13 cellular contexts compared by ENCODE assay signal in the genomic region with DNA sequence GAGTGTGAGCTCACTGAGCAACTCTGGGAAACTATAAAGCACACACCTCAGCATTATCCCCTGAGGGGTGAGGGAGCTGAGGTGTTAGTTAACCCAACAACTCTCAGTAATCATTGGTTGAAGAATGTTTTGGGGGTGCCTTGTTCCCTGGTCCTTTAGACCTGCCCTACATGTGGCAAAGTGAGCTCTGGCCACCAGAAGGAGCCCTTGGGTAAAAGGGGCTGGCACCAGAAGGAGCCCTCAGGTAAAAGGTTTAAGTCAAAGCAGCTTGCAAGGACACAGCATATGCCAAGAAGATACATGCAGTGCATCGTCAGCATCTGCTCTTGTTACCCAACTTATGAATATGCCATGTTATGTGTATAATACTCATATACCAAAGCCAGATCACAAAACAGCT.
DNase-seq lines count a peak whose midpoint lies in the region; ATAC-seq and TF ChIP-seq lines count a peak whose summit lies in the region.
"Had no signal": no experiment of that assay in that cellular context is flagged by ENCODE, and none has a peak within 500 bp of the region (broad histone marks: within the 10 kb centered on the region; RNA-seq: fewer than 3 reads in every experiment).

No MANE protein-coding gene starts in this region.

- H3K4me1 ChIP-seq in RWPE2 (ENCODE audit: insufficient read depth, poor library complexity, severe bottlenecking) (no peaks in the 10 kb centered on the region), transverse colon (no peaks in the 10 kb centered on the region)
- H3K4me1 ChIP-seq: upper lobe of left lung had no signal

- no peaks in the 10 kb centered on the region for H3K36me3 ChIP-seq in RWPE2 (ENCODE audit: low read depth)
- H3K36me3 ChIP-seq in kidney epithelial cell (ENCODE audit: control insufficient read depth, insufficient read depth, low read length): no peaks in the 10 kb centered on the region
- no peaks in the 10 kb centered on the region for H3K36me3 ChIP-seq in transverse colon
- H3K36me3 ChIP-seq: ovary, upper lobe of left lung had no signal

- no peak for TF ChIP-seq POLR2A in transverse colon (IDR thresholded peaks at IDR 0.05)

- H3K27me3 ChIP-seq in RWPE2 (ENCODE audit: insufficient read depth, poor library complexity, severe bottlenecking): peaks cover 2% of the 10 kb centered on the region
- H3K27me3 ChIP-seq in kidney epithelial cell (ENCODE audit: control insufficient read depth, insufficient read depth, low read length): no peaks in the 10 kb centered on the region
- H3K27me3 ChIP-seq in transverse colon: no peaks in the 10 kb centered on the region
- H3K27me3 ChIP-seq: ovary, upper lobe of left lung had no signal

- H3K9me3 ChIP-seq in RWPE2 (ENCODE audit: severe bottlenecking): no peaks in the 10 kb centered on the region
- no peaks in the 10 kb centered on the region for H3K9me3 ChIP-seq in transverse colon
- H3K9me3 ChIP-seq: ovary, upper lobe of left lung had no signal

- WGBS in transverse colon (ENCODE audit: low coverage in 1 of 2), 2 donors: 71 to 83% methylated on average over 1 of the region's 1 CpG

- ATAC-seq in GM18867 (IDR thresholded peaks at IDR 0.05; ENCODE audit: unreplicated experiment) (peak; percentile 49), RWPE2 (ENCODE audit: low read depth) (peak; percentile 51), HG02852 (IDR thresholded peaks at IDR 0.05; ENCODE audit: unreplicated experiment) (no peak)

- H3K27ac ChIP-seq in RWPE2 (ENCODE audit: poor library complexity, severe bottlenecking) (no peak overlapping the region), transverse colon (no peak overlapping the region)
- H3K27ac ChIP-seq: ovary, upper lobe of left lung had no signal

- intact Hi-C loops in transverse colon (cut with DNase I; ENCODE audit: low total_unique reads): no loop called here

- DNase-seq in AG09319 (ENCODE audit: extremely low read depth, low read depth): no peak
- DNase-seq in RWPE2 (ENCODE audit: low spot score): no peak
- DNase-seq in kidney epithelial cell (ENCODE audit: low read depth): no peak
- DNase-seq in transverse colon: no peak
- DNase-seq in AG08396 (ENCODE audit: low spot score): no peak
- no peak for DNase-seq in central memory CD4-positive, alpha-beta T cell
- DNase-seq: activated T-cell treated with anti-CD3 and anti-CD28 coated beads, Interleukin-2, amount 50 U/mL, for 48 hours; CD4-positive, alpha-beta T cell; ovary; T1000; upper lobe of left lung had no signal

- TF ChIP-seq EP300 in transverse colon (IDR thresholded peaks at IDR 0.05; ENCODE audit: low read depth): no peak

- no peak overlapping the region for H3K4me3 ChIP-seq in RWPE2 (ENCODE audit: severe bottlenecking)
- no peak overlapping the region for H3K4me3 ChIP-seq in kidney epithelial cell (ENCODE audit: low read depth, low read length)
- no peak overlapping the region for H3K4me3 ChIP-seq in transverse colon
- H3K4me3 ChIP-seq: ovary, upper lobe of left lung had no signal

- in situ Hi-C loops in transverse colon (cut with MboI; ENCODE audit: low pct_ligation_motif_present in 1 of 4, low pct_unique_long_range_greater_than_20kb in 1 of 4, low sequenced_read_pairs in 3 of 4): no loop called here

- TF ChIP-seq CTCF in AG09319 (IDR thresholded peaks at IDR 0.05; ENCODE audit: low read depth, low read length) (peak; percentile 13), RWPE2 (IDR thresholded peaks at IDR 0.05; ENCODE audit: poor library complexity, severe bottlenecking) (peak; percentile 42), kidney epithelial cell (IDR thresholded peaks at IDR 0.05; ENCODE audit: insufficient read depth, low read length, poor library complexity, severe bottlenecking) (peak; percentile 26), transverse colon (IDR thresholded peaks at IDR 0.05) (peak in 1 of 5 experiments; percentile 9)
